In the genomic region with DNA sequence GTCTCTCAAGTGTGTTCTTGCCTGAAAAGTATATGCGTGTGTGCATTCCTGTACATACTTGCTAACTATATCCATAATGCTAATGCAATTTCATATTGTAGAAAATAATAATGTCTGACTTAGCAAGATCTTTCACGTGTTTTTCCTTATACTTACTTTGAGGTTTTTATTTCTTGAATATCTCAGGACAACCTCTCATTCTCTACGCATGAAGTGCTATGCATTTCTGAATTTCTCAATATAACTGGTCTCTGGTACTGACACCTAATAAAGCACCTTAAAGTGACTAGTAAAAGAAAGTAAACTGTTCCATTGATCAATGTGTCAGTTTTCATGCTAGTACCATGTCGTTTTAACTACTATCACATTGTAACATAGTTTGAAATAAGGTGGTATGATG, we compare ENCODE assay signal across 27 cellular contexts.
"Had no signal": no experiment of that assay in that cellular context is flagged by ENCODE, and none has a peak within 500 bp of the region (broad histone marks: within the 10 kb centered on the region; RNA-seq: fewer than 3 reads in every experiment).

No MANE protein-coding gene starts in this region.

- ATAC-seq: stimulated activated effector memory CD8-positive, alpha-beta T cell treated with anti-CD3 and anti-CD28 coated beads, Interleukin-12 subunit alpha, Interleukin-12 subunit beta, amount 100 ng/mL, for 72 hours; stimulated activated memory B cell treated with anti-CD40 and anti-IgM and Interleukin-4, amounts not matched to agents 10 μg/mL and 1 μg/mL and 100 μg/mL, for 72 hours; stimulated activated naive B cell treated with anti-CD40 and anti-IgM and Interleukin-4, amounts not matched to agents 10 μg/mL and 1 μg/mL and 100 μg/mL, for 72 hours; stimulated activated naive CD8-positive, alpha-beta T cell treated with anti-CD3 and anti-CD28 coated beads, Interleukin-15, amount 100 ng/mL, for 72 hours; stimulated activated naive CD8-positive, alpha-beta T cell treated with anti-CD3 and anti-CD28 coated beads, Interleukin-15, Interleukin-2, amounts not matched to agents 100 U/mL and 50 U/mL, for 24 hours; upper lobe of right lung had no signal

- H3K36me3 ChIP-seq: stomach, suprapubic skin, thoracic aorta, thyroid gland, tibial artery, tibial nerve, transverse colon, upper lobe of left lung, upper lobe of right lung, uterus, vagina had no signal

- H3K9me3 ChIP-seq: suprapubic skin, testis, thoracic aorta, thyroid gland, tibial artery, transverse colon, upper lobe of right lung, uterus, vagina had no signal

- H3K4me1 ChIP-seq: stomach, suprapubic skin, testis, thyroid gland, tibial artery, tibial nerve, transverse colon, upper lobe of left lung, upper lobe of right lung, uterus, vagina had no signal

- DNase-seq: stimulated activated CD4-positive, alpha-beta T cell treated with anti-CD3 and anti-CD28 coated beads, Interleukin-2, amount 100 ng/mL, for 48 hours; stimulated activated CD4-positive, alpha-beta T cell treated with anti-CD3 and anti-CD28 coated beads, Interleukin-4, amount 100 ng/mL, for 1 hour; stimulated activated CD4-positive, alpha-beta T cell treated with anti-CD3 and anti-CD28 coated beads, Interleukin-4, amount 100 ng/mL, for 24 hours; stimulated activated CD4-positive, alpha-beta T cell treated with anti-CD3 and anti-CD28 coated beads, Interleukin-4, amount 100 ng/mL, for 4 hours; stimulated activated CD8-positive, alpha-beta memory T cell treated with anti-CD3 and anti-CD28 coated beads, Interleukin-4, amount 100 ng/mL, for 48 hours; stimulated activated naive B cell treated with anti-CD40 and anti-IgM and Interleukin-4, amounts not matched to agents 10 μg/mL and 1 μg/mL and 100 μg/mL, for 72 hours; stimulated activated naive CD4-positive, alpha-beta T cell; stimulated activated naive CD4-positive, alpha-beta T cell treated with Interleukin-2 at 50 U/mL for 16 hours; stimulated activated naive CD8-positive, alpha-beta T cell treated with anti-CD3 and anti-CD28 coated beads, Interleukin-15, amount 100 ng/mL, for 72 hours; stimulated activated naive CD8-positive, alpha-beta T cell treated with anti-CD3 and anti-CD28 coated beads, Interleukin-15, Interleukin-2, amounts not matched to agents 100 U/mL and 50 U/mL, for 24 hours; stomach; substantia nigra; testis; thyroid gland; tibial artery; transverse colon; trophoblast cell; upper lobe of left lung; upper lobe of right lung; uterus had no signal

- H3K4me3 ChIP-seq: stomach, suprapubic skin, testis, thoracic aorta, thyroid gland, tibial artery, tibial nerve, transverse colon, upper lobe of left lung, upper lobe of right lung, uterus, vagina had no signal

- FAIRE-seq: urothelium cell line had no signal

- H3K27ac ChIP-seq: stomach, suprapubic skin, testis, thoracic aorta, thyroid gland, tibial artery, tibial nerve, transverse colon, upper lobe of left lung, upper lobe of right lung, uterus, vagina had no signal

- H3K27me3 ChIP-seq: stomach, suprapubic skin, testis, thyroid gland, tibial artery, tibial nerve, transverse colon, upper lobe of left lung, upper lobe of right lung, uterus, vagina had no signal
